Comparison of ENCODE assay signal across 27 cellular contexts in genomic region chr6:3501826-3502505, GRCh38. TPM values are rescaled to one million over a fixed set of nuclear protein-coding genes. Genes with fewer than 3 reads are reported as not detected.
DNase-seq lines count a peak whose midpoint lies in the region; ATAC-seq lines count a peak whose summit lies in the region.
"Had no signal": no experiment of that assay in that cellular context is flagged by ENCODE, and none has a peak within 500 bp of the region (broad histone marks: within the 10 kb centered on the region; RNA-seq: fewer than 3 reads in every experiment).

No MANE protein-coding gene starts in this region.

- peaks cover 3 to 11% of the 10 kb centered on the region in 2 donors for H3K4me1 ChIP-seq in neuronal stem cell (ENCODE audit: control insufficient read depth in 2 of 2, insufficient read depth in 1 of 2, low read depth in 1 of 2, low read length in 2 of 2)
- H3K4me1 ChIP-seq: BE2C, body of pancreas, upper lobe of left lung had no signal

- H4K8ac ChIP-seq in neuronal stem cell (ENCODE audit: low read depth, low read length), result no peak overlapping the region

- H3K4me1 Mint-ChIP-seq in dendritic cell treated with granulocyte-macrophage colony-stimulating factor and Interleukin-4, amounts not matched to agents 40 ng/mL and 50 ng/mL, for 4 days (ENCODE audit: low read depth), result peaks cover 24% of the 10 kb centered on the region
- H3K4me1 Mint-ChIP-seq in activated T-helper 1 cell treated with anti-CD3 and anti-CD28 coated beads, Interleukin-12 subunit alpha, Interleukin-12 subunit beta, Interleukin-2, Interleukin-4 antibody, amounts not matched to agents 30 ng/mL and 10 ng/mL and 1 ng/mL, durations not matched to agents 14 hours and 24 hours and 36 hours (ENCODE audit: low read depth), result no peaks in the 10 kb centered on the region

- H3K79me1 ChIP-seq in neuronal stem cell (ENCODE audit: low read depth, low read length), result no peaks in the 10 kb centered on the region

- H2BK120ac ChIP-seq in neuronal stem cell (ENCODE audit: low read depth, low read length), result no peak overlapping the region

- no CpG with 5 or more reads among the region's 6 CpGs for WGBS in neuronal stem cell (ENCODE audit: extremely low coverage in 2 of 2, insufficient read length in 2 of 2, insufficient replicate concordance in 1 of 2), 2 donors

- no peak overlapping the region for H2AK5ac ChIP-seq in neuronal stem cell (ENCODE audit: low read depth, low read length)

- H3K18ac ChIP-seq in neuronal stem cell (ENCODE audit: low read length), result no peak overlapping the region

- no peaks in the 10 kb centered on the region for H3K9me3 ChIP-seq in neuronal stem cell (replicated peaks in 1 of 2; ENCODE audit: control insufficient read depth in 2 of 2, insufficient read depth in 1 of 2, low read depth in 1 of 2, low read length in 2 of 2)
- H3K9me3 ChIP-seq: BE2C, body of pancreas, upper lobe of left lung had no signal

- H3K27me3 Mint-ChIP-seq in dendritic cell treated with granulocyte-macrophage colony-stimulating factor and Interleukin-4, amounts not matched to agents 40 ng/mL and 50 ng/mL, for 4 days, result peaks cover 11% of the 10 kb centered on the region
- peaks cover 2% of the 10 kb centered on the region for H3K27me3 Mint-ChIP-seq in activated T-helper 1 cell treated with anti-CD3 and anti-CD28 coated beads, Interleukin-12 subunit alpha, Interleukin-12 subunit beta, Interleukin-2, Interleukin-4 antibody, amounts not matched to agents 30 ng/mL and 10 ng/mL and 1 ng/mL, durations not matched to agents 14 hours and 24 hours and 36 hours (ENCODE audit: insufficient read depth)

- H2BK12ac ChIP-seq in neuronal stem cell (ENCODE audit: low read length), result no peak overlapping the region

- intact Hi-C loops in dendritic cell treated with granulocyte-macrophage colony-stimulating factor and Interleukin-4, amounts not matched to agents 40 ng/mL and 50 ng/mL, for 4 days (cut with micrococcal nuclease), result no loop called here
- intact Hi-C loops in activated T-helper 1 cell treated with anti-CD3 and anti-CD28 coated beads, Interleukin-12 subunit alpha, Interleukin-12 subunit beta, Interleukin-2, Interleukin-4 antibody, amounts not matched to agents 30 ng/mL and 10 ng/mL and 1 ng/mL, durations not matched to agents 14 hours and 24 hours and 36 hours (cut with micrococcal nuclease), result no loop called here

- peaks cover 5% of the 10 kb centered on the region for H3K9me3 Mint-ChIP-seq in dendritic cell treated with granulocyte-macrophage colony-stimulating factor and Interleukin-4, amounts not matched to agents 40 ng/mL and 50 ng/mL, for 4 days
- no peaks in the 10 kb centered on the region for H3K9me3 Mint-ChIP-seq in activated T-helper 1 cell treated with anti-CD3 and anti-CD28 coated beads, Interleukin-12 subunit alpha, Interleukin-12 subunit beta, Interleukin-2, Interleukin-4 antibody, amounts not matched to agents 30 ng/mL and 10 ng/mL and 1 ng/mL, durations not matched to agents 14 hours and 24 hours and 36 hours
- H3K9me3 Mint-ChIP-seq: activated CD4-positive, alpha-beta memory T cell treated with anti-CD3 and anti-CD28 coated beads for 36 hours; activated naive CD4-positive, alpha-beta T cell treated with anti-CD3 and anti-CD28 coated beads for 36 hours; CD8-positive, alpha-beta T cell; T-helper 1 cell treated with Interleukin-12 subunit alpha and Interleukin-12 subunit beta and Interleukin-4 antibody, amounts not matched to agents 30 μg/mL and 1 μg/mL, for 36 hours had no signal

- no peak overlapping the region for H4K91ac ChIP-seq in neuronal stem cell (ENCODE audit: low read depth, low read length, poor library complexity)

- H3K4me3 ChIP-seq in neuronal stem cell (ENCODE audit: low read length in 2 of 2), result no peak overlapping the region
- H3K4me3 ChIP-seq: body of pancreas, GM12878, upper lobe of left lung had no signal

- peak overlapping the region; percentile 61 for H3K27ac Mint-ChIP-seq in dendritic cell treated with granulocyte-macrophage colony-stimulating factor and Interleukin-4, amounts not matched to agents 40 ng/mL and 50 ng/mL, for 4 days
- no peak overlapping the region for H3K27ac Mint-ChIP-seq in activated T-helper 1 cell treated with anti-CD3 and anti-CD28 coated beads, Interleukin-12 subunit alpha, Interleukin-12 subunit beta, Interleukin-2, Interleukin-4 antibody, amounts not matched to agents 30 ng/mL and 10 ng/mL and 1 ng/mL, durations not matched to agents 14 hours and 24 hours and 36 hours
- H3K27ac Mint-ChIP-seq: activated CD4-positive, alpha-beta memory T cell treated with anti-CD3 and anti-CD28 coated beads for 36 hours; activated naive CD4-positive, alpha-beta T cell treated with anti-CD3 and anti-CD28 coated beads for 36 hours; CD8-positive, alpha-beta T cell; T-helper 1 cell treated with Interleukin-12 subunit alpha and Interleukin-12 subunit beta and Interleukin-4 antibody, amounts not matched to agents 30 μg/mL and 1 μg/mL, for 36 hours had no signal

- H3K14ac ChIP-seq in neuronal stem cell (ENCODE audit: low read length), result no peak overlapping the region

- no peak overlapping the region for H3K4ac ChIP-seq in neuronal stem cell (ENCODE audit: low read length)

- no peak overlapping the region for H3K27ac ChIP-seq in neuronal stem cell (replicated peaks; ENCODE audit: low read length)
- H3K27ac ChIP-seq: body of pancreas, KMS-11, upper lobe of left lung had no signal

- H3K23ac ChIP-seq in neuronal stem cell (ENCODE audit: low read depth, low read length, poor library complexity), result no peak overlapping the region

- no peak overlapping the region for H2BK15ac ChIP-seq in neuronal stem cell (ENCODE audit: low read length)

- DNase-seq in DMS53 (lab: John Stamatoyannopoulos, UW) (peak; percentile 57), MV-4-11 (lab: John Stamatoyannopoulos, UW) (peak; percentile 21), neuronal stem cell (ENCODE audit: low spot score) (no peak), hypothalamus (lab: John Stamatoyannopoulos, UW) (no peak), NCI-H1694 (lab: John Stamatoyannopoulos, UW) (no peak)
- DNase-seq in activated T-helper 1 cell treated with anti-CD3 and anti-CD28 coated beads, Interleukin-12 subunit alpha, Interleukin-12 subunit beta, Interleukin-2, Interleukin-4 antibody, amounts not matched to agents 30 ng/mL and 10 ng/mL and 1 ng/mL, durations not matched to agents 14 hours and 24 hours and 36 hours (ENCODE audit: low spot score), result no peak
- DNase-seq: ACHN; activated CD4-positive, alpha-beta memory T cell treated with anti-CD3 and anti-CD28 coated beads for 36 hours; activated CD4-positive, CD25-positive, alpha-beta regulatory T cell treated with anti-CD3 and anti-CD28 coated beads, Interleukin-2, amount 50 U/mL, for 72 hours; activated CD8-positive, alpha-beta memory T cell treated with anti-CD3 and anti-CD28 coated beads, Interleukin-2, amount 50 U/mL, for 4 hours; activated naive CD4-positive, alpha-beta T cell treated with anti-CD3 and anti-CD28 coated beads for 36 hours; BE2C; body of pancreas; CD8-positive, alpha-beta T cell; cerebellar nuclear complex; H7; MM.1S; NCI-H1417 treated with DMSO at 0.1 percent for 48 hours; NCI-H2081; stimulated activated CD4-positive, alpha-beta T cell treated with anti-CD3 and anti-CD28 coated beads, Interleukin-15, amount 100 ng/mL, for 24 hours; stimulated activated CD4-positive, alpha-beta T cell treated with anti-CD3 and anti-CD28 coated beads, Interleukin-4, amount 100 ng/mL, for 4 hours; upper lobe of left lung had no signal

- no peak overlapping the region for H3K4me3 Mint-ChIP-seq in dendritic cell treated with granulocyte-macrophage colony-stimulating factor and Interleukin-4, amounts not matched to agents 40 ng/mL and 50 ng/mL, for 4 days
- no peak overlapping the region for H3K4me3 Mint-ChIP-seq in activated T-helper 1 cell treated with anti-CD3 and anti-CD28 coated beads, Interleukin-12 subunit alpha, Interleukin-12 subunit beta, Interleukin-2, Interleukin-4 antibody, amounts not matched to agents 30 ng/mL and 10 ng/mL and 1 ng/mL, durations not matched to agents 14 hours and 24 hours and 36 hours
- H3K4me3 Mint-ChIP-seq: activated CD4-positive, alpha-beta memory T cell treated with anti-CD3 and anti-CD28 coated beads for 36 hours; activated naive CD4-positive, alpha-beta T cell treated with anti-CD3 and anti-CD28 coated beads for 36 hours; CD8-positive, alpha-beta T cell; T-helper 1 cell treated with Interleukin-12 subunit alpha and Interleukin-12 subunit beta and Interleukin-4 antibody, amounts not matched to agents 30 μg/mL and 1 μg/mL, for 36 hours had no signal

- H3K27me3 ChIP-seq in neuronal stem cell (ENCODE audit: control insufficient read depth in 3 of 3, insufficient read depth in 3 of 3, low read depth in 1 of 3, low read length in 3 of 3), result no peaks in the 10 kb centered on the region
- H3K27me3 ChIP-seq: BE2C, body of pancreas, upper lobe of left lung had no signal

- no peak overlapping the region for H3K4me2 ChIP-seq in neuronal stem cell (ENCODE audit: insufficient read depth, low read length, poor library complexity, severe bottlenecking)
- H3K4me2 ChIP-seq: KMS-11 had no signal

- H3K9ac ChIP-seq in neuronal stem cell (ENCODE audit: low read depth, low read length, poor library complexity), result no peak overlapping the region
- H3K9ac ChIP-seq: KMS-11 had no signal

- no peak for ATAC-seq in GM19023 (IDR thresholded peaks at IDR 0.05; ENCODE audit: unreplicated experiment)
- ATAC-seq: body of pancreas; CD8-positive, alpha-beta T cell; GM12878 had no signal

- peak overlapping the region; percentile 7 for H2AFZ ChIP-seq in neuronal stem cell (ENCODE audit: low read length)

- no peaks in the 10 kb centered on the region for H3K36me3 Mint-ChIP-seq in dendritic cell treated with granulocyte-macrophage colony-stimulating factor and Interleukin-4, amounts not matched to agents 40 ng/mL and 50 ng/mL, for 4 days (ENCODE audit: low read depth)
- H3K36me3 Mint-ChIP-seq in activated T-helper 1 cell treated with anti-CD3 and anti-CD28 coated beads, Interleukin-12 subunit alpha, Interleukin-12 subunit beta, Interleukin-2, Interleukin-4 antibody, amounts not matched to agents 30 ng/mL and 10 ng/mL and 1 ng/mL, durations not matched to agents 14 hours and 24 hours and 36 hours (ENCODE audit: low read depth), result no peaks in the 10 kb centered on the region
- H3K36me3 Mint-ChIP-seq: activated CD4-positive, alpha-beta memory T cell treated with anti-CD3 and anti-CD28 coated beads for 36 hours; CD8-positive, alpha-beta T cell had no signal

- no peak overlapping the region for H2BK5ac ChIP-seq in neuronal stem cell (ENCODE audit: low read length)

- H3K36me3 ChIP-seq in neuronal stem cell (replicated peaks in 1 of 2; ENCODE audit: control insufficient read depth in 2 of 2, insufficient read depth in 2 of 2, low read length in 2 of 2), result no peaks in the 10 kb centered on the region
- H3K36me3 ChIP-seq: BE2C, upper lobe of left lung had no signal

RNA-seq across cellular contexts. Expression of gene SLC22A23, which starts 45.1 kb away (rescaled TPM):
- 3.6 TPM for polyA plus RNA-seq in neuronal stem cell (2013, experiment 1 of 2)
- polyA plus RNA-seq in neuronal stem cell (2013, experiment 2 of 2), result 3.7 TPM
- 0.05 and 0.39 TPM in 2 replicates for total RNA-seq in activated T-helper 1 cell treated with anti-CD3 and anti-CD28 coated beads, Interleukin-12 subunit alpha, Interleukin-12 subunit beta, Interleukin-2, Interleukin-4 antibody, amounts not matched to agents 30 ng/mL and 10 ng/mL and 1 ng/mL, durations not matched to agents 14 hours and 24 hours and 36 hours

Comparison
In these comparisons a context has a peak if more than half of its experiments do, and no peak if none do; other contexts are left out.
1. DNase-seq: peak in DMS53 (single experiment) and MV-4-11 (single experiment); none in neuronal stem cell (single experiment), hypothalamus (0 of 51), activated T-helper 1 cell treated with anti-CD3 and anti-CD28 coated beads, Interleukin-12 subunit alpha, Interleukin-12 subunit beta, Interleukin-2, Interleukin-4 antibody, amounts not matched to agents 30 ng/mL and 10 ng/mL and 1 ng/mL, durations not matched to agents 14 hours and 24 hours and 36 hours (single experiment) and NCI-H1694 (single experiment).